In the genomic region with DNA sequence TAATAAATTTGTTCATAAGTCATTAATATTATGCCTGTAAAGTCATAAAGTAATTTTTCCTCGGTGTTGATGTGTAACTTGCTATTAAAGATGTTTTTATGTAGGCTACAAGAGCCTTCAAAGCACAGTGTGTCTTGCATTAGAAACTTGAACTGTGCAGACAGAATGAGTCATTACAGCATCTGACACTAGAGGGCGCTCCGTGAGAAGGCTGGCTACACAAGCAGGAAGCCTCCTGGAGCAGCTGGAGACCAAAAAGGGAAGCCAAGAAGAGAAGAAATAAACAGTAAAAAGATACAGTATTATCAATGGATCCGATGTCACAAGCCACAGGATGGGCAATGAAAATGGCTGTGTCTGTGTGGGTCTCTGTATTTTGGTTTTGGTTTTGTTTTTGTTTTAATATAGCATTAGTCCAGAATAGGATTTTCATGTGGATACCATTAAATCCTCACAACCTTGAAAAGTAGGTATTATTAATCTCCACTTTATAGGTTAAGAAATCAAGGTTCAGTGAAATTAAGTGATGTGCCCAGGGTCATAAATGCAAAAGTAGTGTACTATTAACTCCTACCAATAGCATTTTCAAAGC, we compare ENCODE assay signal across 8 cellular contexts. TPM values are rescaled to one million over a fixed set of nuclear protein-coding genes. Genes with fewer than 3 reads are reported as not detected.
DNase-seq lines count a peak whose midpoint lies in the region; ATAC-seq and TF ChIP-seq lines count a peak whose summit lies in the region.

No MANE protein-coding gene starts in this region.

- peaks cover 3 to 9% of the 10 kb centered on the region in 2 experiments for H3K4me1 ChIP-seq in neutrophil (ENCODE audit: control insufficient read depth in 1 of 2, insufficient read depth in 1 of 2, low read depth in 1 of 2, low read length in 1 of 2)

- no peaks in the 10 kb centered on the region for H3K27me3 ChIP-seq in neutrophil

- DNase-seq in DMS53 treated with DMSO at 0.1 percent for 48 hours (lab: John Stamatoyannopoulos, UW; ENCODE audit: unreplicated experiment) (peak; percentile 59), LHCN-M2 (ENCODE audit: low read depth) (peak; percentile 73), RPMI8226 (peak; percentile 79), fibroblast of pulmonary artery (ENCODE audit: low read depth) (peak; percentile 92), superior temporal gyrus (ENCODE audit: extremely low spot score) (peak; percentile 97)
- peak; percentile 84 to 87 for DNase-seq in activated T-cell treated with anti-CD3 and anti-CD28 coated beads, Interleukin-2, amount 50 U/mL, for 72 hours

- TF ChIP-seq CTCF in fibroblast of pulmonary artery (IDR thresholded peaks at IDR 0.05; ENCODE audit: low read length, missing control alignments) (peak; percentile 95), neutrophil (IDR thresholded peaks at IDR 0.05) (peak; percentile 90)

- H3K4me3 ChIP-seq in fibroblast of pulmonary artery (replicated peaks; ENCODE audit: low read depth, low read length) (no peak overlapping the region), neutrophil (ENCODE audit: low read depth in 1 of 2, low read length in 1 of 2) (no peak overlapping the region)

- H3K4me3 Mint-ChIP-seq in activated T-cell treated with anti-CD3 and anti-CD28 coated beads, Interleukin-2, amount 50 U/mL, for 72 hours, result no peak overlapping the region

- H3K9me3 Mint-ChIP-seq in activated T-cell treated with anti-CD3 and anti-CD28 coated beads, Interleukin-2, amount 50 U/mL, for 72 hours, result no peaks in the 10 kb centered on the region

- H3K27ac ChIP-seq in neutrophil, result peak overlapping the region; percentile 8

- H3K9me3 ChIP-seq in neutrophil, result no peaks in the 10 kb centered on the region

- H3K27ac Mint-ChIP-seq in activated T-cell treated with anti-CD3 and anti-CD28 coated beads, Interleukin-2, amount 50 U/mL, for 72 hours, result no peak overlapping the region

- H3K27me3 Mint-ChIP-seq in activated T-cell treated with anti-CD3 and anti-CD28 coated beads, Interleukin-2, amount 50 U/mL, for 72 hours (ENCODE audit: low read depth), result peaks cover 7% of the 10 kb centered on the region

- peak; percentile 90 for ATAC-seq in GM21717 (IDR thresholded peaks at IDR 0.05; ENCODE audit: unreplicated experiment)
- ATAC-seq in activated T-cell treated with anti-CD3 and anti-CD28 coated beads, Interleukin-2, amount 50 U/mL, for 72 hours (replicated peaks in 1 of 2), result peak; percentile 78 to 85

- no peaks in the 10 kb centered on the region for H3K36me3 Mint-ChIP-seq in activated T-cell treated with anti-CD3 and anti-CD28 coated beads, Interleukin-2, amount 50 U/mL, for 72 hours (ENCODE audit: insufficient read depth in 2 of 2)

- H3K4me1 Mint-ChIP-seq in activated T-cell treated with anti-CD3 and anti-CD28 coated beads, Interleukin-2, amount 50 U/mL, for 72 hours (ENCODE audit: low read depth), result peaks cover 8% of the 10 kb centered on the region

- H3K36me3 ChIP-seq in neutrophil, result no peaks in the 10 kb centered on the region

RNA-seq across cellular contexts. Expression of gene LRRC8D, which starts 16.1 kb away (rescaled TPM):
- total RNA-seq in LHCN-M2 (2014; rRNA removed), result 20.7 and 23.9 TPM in 2 replicates
- polyA plus RNA-seq in LHCN-M2 (2012), result 11.7 TPM
- 10 to 100 TPM; 29.2 to 44.8 TPM for total RNA-seq in activated T-cell treated with anti-CD3 and anti-CD28 coated beads, Interleukin-2, amount 50 U/mL, for 72 hours
